14 cellular contexts compared by ENCODE assay signal in genomic region chr7:127822822-127823508, GRCh38.
DNase-seq lines count a peak whose midpoint lies in the region; FAIRE-seq and TF ChIP-seq lines count a peak whose summit lies in the region.
"Had no signal": no experiment of that assay in that cellular context is flagged by ENCODE, and none has a peak within 500 bp of the region (broad histone marks: within the 10 kb centered on the region; RNA-seq: fewer than 3 reads in every experiment).

No MANE protein-coding gene starts in this region.

- H2BK15ac ChIP-seq in mesendoderm (replicated peaks; ENCODE audit: low read depth): no peak overlapping the region

- no peak for TF ChIP-seq POLR2A in GM12892 (IDR thresholded peaks at IDR 0.05; ENCODE audit: low read depth, low read length)

- H2BK5ac ChIP-seq in mesendoderm (ENCODE audit: low read length): no peak overlapping the region

- no peak overlapping the region for H3K27ac ChIP-seq in mesendoderm (ENCODE audit: low read depth, low read length)
- no peak overlapping the region for H3K27ac ChIP-seq in osteoblast (ENCODE audit: low read depth, low read length)

- peaks cover 61% of the 10 kb centered on the region for H4K20me1 ChIP-seq in osteoblast (ENCODE audit: insufficient read depth, low read length)

- H2AFZ ChIP-seq in osteoblast (ENCODE audit: low read length): no peak overlapping the region

- H3K4me3 ChIP-seq in mesendoderm (ENCODE audit: low read length) (no peak overlapping the region), osteoblast (ENCODE audit: insufficient read depth, low read length) (no peak overlapping the region)

- no peak overlapping the region for H3K4ac ChIP-seq in mesendoderm (ENCODE audit: low read depth, low read length)

- no peaks in the 10 kb centered on the region for H3K27me3 ChIP-seq in mesendoderm (ENCODE audit: insufficient read depth, low read length, poor library complexity)
- H3K27me3 ChIP-seq in osteoblast (ENCODE audit: insufficient read depth, low read length): no peaks in the 10 kb centered on the region

- H3K4me2 ChIP-seq in mesendoderm (ENCODE audit: low read length) (no peak overlapping the region), osteoblast (ENCODE audit: insufficient read depth, low read length) (no peak overlapping the region)

- FAIRE-seq in GM12892 (lab: Jason Lieb, UNC) (peak; percentile 21), D721Med (lab: Jason Lieb, UNC) (no peak)

- peaks cover 9% of the 10 kb centered on the region for H3K79me1 ChIP-seq in mesendoderm (ENCODE audit: low read length)

- H3K36me3 ChIP-seq in mesendoderm (ENCODE audit: control insufficient read depth, insufficient read depth, low read length): no peaks in the 10 kb centered on the region
- H3K36me3 ChIP-seq in osteoblast (ENCODE audit: insufficient read depth, low read length): no peaks in the 10 kb centered on the region

- no peak overlapping the region for H2AK5ac ChIP-seq in mesendoderm (ENCODE audit: low read length)

- H3K56ac ChIP-seq in mesendoderm (ENCODE audit: low read length): no peak overlapping the region

- H3K9ac ChIP-seq in mesendoderm (ENCODE audit: low read length): no peak overlapping the region

- TF ChIP-seq CTCF in D721Med (IDR thresholded peaks at IDR 0.05; ENCODE audit: insufficient read depth, missing control alignments): no peak
- no peak for TF ChIP-seq CTCF in osteoblast (IDR thresholded peaks at IDR 0.05; ENCODE audit: extremely low read depth, low read depth, low read length)

- H3K18ac ChIP-seq in mesendoderm (ENCODE audit: low read length): no peak overlapping the region

- H4K5ac ChIP-seq in mesendoderm (ENCODE audit: low read length): no peak overlapping the region

- no peak overlapping the region for H4K8ac ChIP-seq in mesendoderm (ENCODE audit: low read depth, low read length)

- H3K4me1 ChIP-seq in mesendoderm (ENCODE audit: control insufficient read depth, low read depth, low read length) (peaks cover 12% of the 10 kb centered on the region), osteoblast (ENCODE audit: insufficient read depth, low read length) (peaks cover 13% of the 10 kb centered on the region)

- H2BK120ac ChIP-seq in mesendoderm (ENCODE audit: low read depth, low read length): no peak overlapping the region

- WGBS in mesendoderm (ENCODE audit: extremely low coverage, insufficient coverage, low lambda C conversion rate): no CpG with 5 or more reads among the region's 5 CpGs

- DNase-seq in GM12892 (ENCODE audit: insufficient read length) (no peak), Kasumi-1 (lab: John Stamatoyannopoulos, UW) (peak; percentile 70 to 74), dermis blood vessel endothelial cell (peak; percentile 43), mesendoderm (peak; percentile 91), D721Med (ENCODE audit: insufficient read length, low spot score) (no peak), NCI-H345 treated with DMSO at 0.1 percent for 48 hours (lab: John Stamatoyannopoulos, UW; ENCODE audit: unreplicated experiment) (no peak), NCI-H526 treated with DMSO at 0.1 percent for 48 hours (lab: John Stamatoyannopoulos, UW) (no peak), osteoblast (ENCODE audit: insufficient read length, low spot score, missing footprints) (no peak)
- DNase-seq: activated CD4-positive, alpha-beta memory T cell treated with anti-CD3 and anti-CD28 coated beads for 36 hours; activated naive CD4-positive, alpha-beta T cell treated with anti-CD3 and anti-CD28 coated beads for 36 hours; left ventricle myocardium superior; NCI-H774; stimulated activated CD4-positive, alpha-beta T cell treated with anti-CD3 and anti-CD28 coated beads, Interleukin-2, amount 100 ng/mL, for 48 hours; T-helper 1 cell had no signal

- no peaks in the 10 kb centered on the region for H3K9me3 ChIP-seq in osteoblast (ENCODE audit: low read depth, low read length)

- H3K79me2 ChIP-seq in mesendoderm (ENCODE audit: control insufficient read depth, insufficient read depth, low read length): no peaks in the 10 kb centered on the region
- H3K79me2 ChIP-seq in osteoblast (ENCODE audit: insufficient read depth, low read length): peaks cover 70% of the 10 kb centered on the region

- H3K23ac ChIP-seq in mesendoderm (ENCODE audit: low read length): no peak overlapping the region

Comparison
In these comparisons a context has a peak if more than half of its experiments do, and no peak if none do; other contexts are left out.
1. DNase-seq: peak in Kasumi-1 (2 of 2), dermis blood vessel endothelial cell (single experiment) and mesendoderm (single experiment); none in GM12892 (single experiment), D721Med (single experiment), NCI-H345 treated with DMSO at 0.1 percent for 48 hours (single experiment), NCI-H526 treated with DMSO at 0.1 percent for 48 hours (single experiment) and osteoblast (single experiment).